In the genomic region with DNA sequence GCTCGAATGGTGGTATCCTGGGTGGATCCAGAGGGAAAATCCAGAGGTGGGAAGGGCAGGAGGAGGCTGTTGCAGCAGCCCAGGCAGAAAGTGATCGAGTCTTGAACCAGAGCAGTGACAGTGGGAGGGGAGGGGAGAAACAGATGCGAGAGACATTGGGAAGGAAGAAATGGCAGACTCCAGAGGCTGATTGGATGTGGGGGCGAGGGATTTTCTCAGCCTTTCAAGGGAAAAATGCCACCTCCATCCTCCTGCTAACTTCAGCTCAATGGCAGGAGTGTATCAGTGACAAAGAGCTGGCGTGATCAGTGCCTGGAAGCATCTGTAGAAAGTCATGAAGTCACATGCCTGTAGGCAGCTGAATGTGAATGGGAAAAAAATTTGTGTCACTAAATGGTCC, we compare ENCODE assay signal across 1 cellular context.
TF ChIP-seq lines count a peak whose summit lies in the region.

No MANE protein-coding gene starts in this region.

TF ChIP-seq in GM23338, 12 proteins besides CTCF, POLR2A, EP300 and RAD21 (continued from another document):
- TF ChIP-seq, protein P1, sequence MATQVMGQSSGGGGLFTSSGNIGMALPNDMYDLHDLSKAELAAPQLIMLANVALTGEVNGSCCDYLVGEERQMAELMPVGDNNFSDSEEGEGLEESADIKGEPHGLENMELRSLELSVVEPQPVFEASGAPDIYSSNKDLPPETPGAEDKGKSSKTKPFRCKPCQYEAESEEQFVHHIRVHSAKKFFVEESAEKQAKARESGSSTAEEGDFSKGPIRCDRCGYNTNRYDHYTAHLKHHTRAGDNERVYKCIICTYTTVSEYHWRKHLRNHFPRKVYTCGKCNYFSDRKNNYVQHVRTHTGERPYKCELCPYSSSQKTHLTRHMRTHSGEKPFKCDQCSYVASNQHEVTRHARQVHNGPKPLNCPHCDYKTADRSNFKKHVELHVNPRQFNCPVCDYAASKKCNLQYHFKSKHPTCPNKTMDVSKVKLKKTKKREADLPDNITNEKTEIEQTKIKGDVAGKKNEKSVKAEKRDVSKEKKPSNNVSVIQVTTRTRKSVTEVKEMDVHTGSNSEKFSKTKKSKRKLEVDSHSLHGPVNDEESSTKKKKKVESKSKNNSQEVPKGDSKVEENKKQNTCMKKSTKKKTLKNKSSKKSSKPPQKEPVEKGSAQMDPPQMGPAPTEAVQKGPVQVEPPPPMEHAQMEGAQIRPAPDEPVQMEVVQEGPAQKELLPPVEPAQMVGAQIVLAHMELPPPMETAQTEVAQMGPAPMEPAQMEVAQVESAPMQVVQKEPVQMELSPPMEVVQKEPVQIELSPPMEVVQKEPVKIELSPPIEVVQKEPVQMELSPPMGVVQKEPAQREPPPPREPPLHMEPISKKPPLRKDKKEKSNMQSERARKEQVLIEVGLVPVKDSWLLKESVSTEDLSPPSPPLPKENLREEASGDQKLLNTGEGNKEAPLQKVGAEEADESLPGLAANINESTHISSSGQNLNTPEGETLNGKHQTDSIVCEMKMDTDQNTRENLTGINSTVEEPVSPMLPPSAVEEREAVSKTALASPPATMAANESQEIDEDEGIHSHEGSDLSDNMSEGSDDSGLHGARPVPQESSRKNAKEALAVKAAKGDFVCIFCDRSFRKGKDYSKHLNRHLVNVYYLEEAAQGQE (IDR thresholded peaks at IDR 0.05; ENCODE audit: unreplicated experiment) = no peak
- TF ChIP-seq POLR2AphosphoS5 (IDR thresholded peaks at IDR 0.05; ENCODE audit: low read depth) = no peak
- no peak for TF ChIP-seq ZNF331 (CRISPR knock-in tag; IDR thresholded peaks at IDR 0.05; ENCODE audit: low read depth)
- no peak for TF ChIP-seq ZNF114 (CRISPR knock-in tag; IDR thresholded peaks at IDR 0.05)
- no peak for TF ChIP-seq CREB1 (CRISPR knock-in tag; IDR thresholded peaks at IDR 0.05; ENCODE audit: low read depth)
- TF ChIP-seq, protein P2, sequence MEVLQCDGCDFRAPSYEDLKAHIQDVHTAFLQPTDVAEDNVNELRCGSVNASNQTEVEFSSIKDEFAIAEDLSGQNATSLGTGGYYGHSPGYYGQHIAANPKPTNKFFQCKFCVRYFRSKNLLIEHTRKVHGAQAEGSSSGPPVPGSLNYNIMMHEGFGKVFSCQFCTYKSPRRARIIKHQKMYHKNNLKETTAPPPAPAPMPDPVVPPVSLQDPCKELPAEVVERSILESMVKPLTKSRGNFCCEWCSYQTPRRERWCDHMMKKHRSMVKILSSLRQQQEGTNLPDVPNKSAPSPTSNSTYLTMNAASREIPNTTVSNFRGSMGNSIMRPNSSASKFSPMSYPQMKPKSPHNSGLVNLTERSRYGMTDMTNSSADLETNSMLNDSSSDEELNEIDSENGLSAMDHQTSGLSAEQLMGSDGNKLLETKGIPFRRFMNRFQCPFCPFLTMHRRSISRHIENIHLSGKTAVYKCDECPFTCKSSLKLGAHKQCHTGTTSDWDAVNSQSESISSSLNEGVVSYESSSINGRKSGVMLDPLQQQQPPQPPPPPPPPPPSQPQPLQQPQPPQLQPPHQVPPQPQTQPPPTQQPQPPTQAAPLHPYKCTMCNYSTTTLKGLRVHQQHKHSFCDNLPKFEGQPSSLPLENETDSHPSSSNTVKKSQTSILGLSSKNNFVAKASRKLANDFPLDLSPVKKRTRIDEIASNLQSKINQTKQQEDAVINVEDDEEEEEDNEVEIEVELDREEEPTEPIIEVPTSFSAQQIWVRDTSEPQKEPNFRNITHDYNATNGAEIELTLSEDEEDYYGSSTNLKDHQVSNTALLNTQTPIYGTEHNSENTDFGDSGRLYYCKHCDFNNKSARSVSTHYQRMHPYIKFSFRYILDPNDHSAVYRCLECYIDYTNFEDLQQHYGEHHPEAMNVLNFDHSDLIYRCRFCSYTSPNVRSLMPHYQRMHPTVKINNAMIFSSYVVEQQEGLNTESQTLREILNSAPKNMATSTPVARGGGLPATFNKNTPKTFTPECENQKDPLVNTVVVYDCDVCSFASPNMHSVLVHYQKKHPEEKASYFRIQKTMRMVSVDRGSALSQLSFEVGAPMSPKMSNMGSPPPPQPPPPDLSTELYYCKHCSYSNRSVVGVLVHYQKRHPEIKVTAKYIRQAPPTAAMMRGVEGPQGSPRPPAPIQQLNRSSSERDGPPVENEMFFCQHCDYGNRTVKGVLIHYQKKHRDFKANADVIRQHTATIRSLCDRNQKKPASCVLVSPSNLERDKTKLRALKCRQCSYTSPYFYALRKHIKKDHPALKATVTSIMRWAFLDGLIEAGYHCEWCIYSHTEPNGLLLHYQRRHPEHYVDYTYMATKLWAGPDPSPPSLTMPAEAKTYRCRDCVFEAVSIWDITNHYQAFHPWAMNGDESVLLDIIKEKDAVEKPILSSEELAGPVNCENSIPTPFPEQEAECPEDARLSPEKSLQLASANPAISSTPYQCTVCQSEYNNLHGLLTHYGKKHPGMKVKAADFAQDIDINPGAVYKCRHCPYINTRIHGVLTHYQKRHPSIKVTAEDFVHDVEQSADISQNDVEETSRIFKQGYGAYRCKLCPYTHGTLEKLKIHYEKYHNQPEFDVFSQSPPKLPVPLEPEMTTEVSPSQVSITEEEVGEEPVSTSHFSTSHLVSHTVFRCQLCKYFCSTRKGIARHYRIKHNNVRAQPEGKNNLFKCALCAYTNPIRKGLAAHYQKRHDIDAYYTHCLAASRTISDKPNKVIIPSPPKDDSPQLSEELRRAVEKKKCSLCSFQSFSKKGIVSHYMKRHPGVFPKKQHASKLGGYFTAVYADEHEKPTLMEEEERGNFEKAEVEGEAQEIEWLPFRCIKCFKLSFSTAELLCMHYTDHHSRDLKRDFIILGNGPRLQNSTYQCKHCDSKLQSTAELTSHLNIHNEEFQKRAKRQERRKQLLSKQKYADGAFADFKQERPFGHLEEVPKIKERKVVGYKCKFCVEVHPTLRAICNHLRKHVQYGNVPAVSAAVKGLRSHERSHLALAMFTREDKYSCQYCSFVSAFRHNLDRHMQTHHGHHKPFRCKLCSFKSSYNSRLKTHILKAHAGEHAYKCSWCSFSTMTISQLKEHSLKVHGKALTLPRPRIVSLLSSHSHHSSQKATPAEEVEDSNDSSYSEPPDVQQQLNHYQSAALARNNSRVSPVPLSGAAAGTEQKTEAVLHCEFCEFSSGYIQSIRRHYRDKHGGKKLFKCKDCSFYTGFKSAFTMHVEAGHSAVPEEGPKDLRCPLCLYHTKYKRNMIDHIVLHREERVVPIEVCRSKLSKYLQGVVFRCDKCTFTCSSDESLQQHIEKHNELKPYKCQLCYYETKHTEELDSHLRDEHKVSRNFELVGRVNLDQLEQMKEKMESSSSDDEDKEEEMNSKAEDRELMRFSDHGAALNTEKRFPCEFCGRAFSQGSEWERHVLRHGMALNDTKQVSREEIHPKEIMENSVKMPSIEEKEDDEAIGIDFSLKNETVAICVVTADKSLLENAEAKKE (CRISPR knock-in tag; IDR thresholded peaks at IDR 0.05) = no peak
- no peak for TF ChIP-seq NANOG (IDR thresholded peaks at IDR 0.05; ENCODE audit: borderline replicate concordance)
- no peak for TF ChIP-seq EZH2 (IDR thresholded peaks at IDR 0.05; ENCODE audit: low read depth, unreplicated experiment)
- TF ChIP-seq EZH2phosphoT487 (IDR thresholded peaks at IDR 0.05; ENCODE audit: unreplicated experiment) = no peak
- no peak for TF ChIP-seq ETS1 (IDR thresholded peaks at IDR 0.05)
